In the genomic region with DNA sequence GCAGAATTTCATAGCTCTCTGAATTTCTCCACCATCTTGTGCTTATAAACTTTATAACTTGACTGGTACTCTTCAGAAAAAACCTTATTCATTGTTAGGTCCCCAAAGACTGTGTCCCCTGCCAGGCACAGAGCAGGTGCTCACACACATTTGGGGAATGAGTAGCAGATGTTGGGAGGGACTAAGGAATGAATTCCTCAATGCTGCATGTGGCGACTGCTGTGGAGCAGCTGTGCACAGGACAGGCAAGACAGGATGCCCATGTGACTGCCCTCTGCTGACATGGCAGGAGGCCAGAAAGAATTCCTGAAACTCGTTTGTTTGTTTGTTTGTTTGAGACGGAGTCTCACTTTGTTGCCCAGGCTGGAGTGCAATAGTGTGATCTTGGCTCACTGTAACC, we compare ENCODE assay signal across 1 cellular context.
TF ChIP-seq lines count a peak whose summit lies in the region.

No MANE protein-coding gene starts in this region.

TF ChIP-seq in GM23338, 12 proteins besides CTCF, POLR2A, EP300 and RAD21 (continued from another document):
- TF ChIP-seq, protein P1, sequence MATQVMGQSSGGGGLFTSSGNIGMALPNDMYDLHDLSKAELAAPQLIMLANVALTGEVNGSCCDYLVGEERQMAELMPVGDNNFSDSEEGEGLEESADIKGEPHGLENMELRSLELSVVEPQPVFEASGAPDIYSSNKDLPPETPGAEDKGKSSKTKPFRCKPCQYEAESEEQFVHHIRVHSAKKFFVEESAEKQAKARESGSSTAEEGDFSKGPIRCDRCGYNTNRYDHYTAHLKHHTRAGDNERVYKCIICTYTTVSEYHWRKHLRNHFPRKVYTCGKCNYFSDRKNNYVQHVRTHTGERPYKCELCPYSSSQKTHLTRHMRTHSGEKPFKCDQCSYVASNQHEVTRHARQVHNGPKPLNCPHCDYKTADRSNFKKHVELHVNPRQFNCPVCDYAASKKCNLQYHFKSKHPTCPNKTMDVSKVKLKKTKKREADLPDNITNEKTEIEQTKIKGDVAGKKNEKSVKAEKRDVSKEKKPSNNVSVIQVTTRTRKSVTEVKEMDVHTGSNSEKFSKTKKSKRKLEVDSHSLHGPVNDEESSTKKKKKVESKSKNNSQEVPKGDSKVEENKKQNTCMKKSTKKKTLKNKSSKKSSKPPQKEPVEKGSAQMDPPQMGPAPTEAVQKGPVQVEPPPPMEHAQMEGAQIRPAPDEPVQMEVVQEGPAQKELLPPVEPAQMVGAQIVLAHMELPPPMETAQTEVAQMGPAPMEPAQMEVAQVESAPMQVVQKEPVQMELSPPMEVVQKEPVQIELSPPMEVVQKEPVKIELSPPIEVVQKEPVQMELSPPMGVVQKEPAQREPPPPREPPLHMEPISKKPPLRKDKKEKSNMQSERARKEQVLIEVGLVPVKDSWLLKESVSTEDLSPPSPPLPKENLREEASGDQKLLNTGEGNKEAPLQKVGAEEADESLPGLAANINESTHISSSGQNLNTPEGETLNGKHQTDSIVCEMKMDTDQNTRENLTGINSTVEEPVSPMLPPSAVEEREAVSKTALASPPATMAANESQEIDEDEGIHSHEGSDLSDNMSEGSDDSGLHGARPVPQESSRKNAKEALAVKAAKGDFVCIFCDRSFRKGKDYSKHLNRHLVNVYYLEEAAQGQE (IDR thresholded peaks at IDR 0.05; ENCODE audit: unreplicated experiment) = no peak
- TF ChIP-seq EZH2phosphoT487 (IDR thresholded peaks at IDR 0.05; ENCODE audit: unreplicated experiment) = no peak
